ENCODE assay signal across 8 cellular contexts in genomic region chr1:154155282-154155681, GRCh38. TPM values are rescaled to one million over a fixed set of nuclear protein-coding genes. Genes with fewer than 3 reads are reported as not detected.
A peak's percentile ranks its signal among the peaks of the same experiment; 100 is the strongest.
DNase-seq lines count a peak whose midpoint lies in the region; ATAC-seq and TF ChIP-seq lines count a peak whose summit lies in the region.

No MANE protein-coding gene starts in this region.

- no peak overlapping the region for H3K4me3 Mint-ChIP-seq in CD8-positive, alpha-beta memory T cell
- no peak overlapping the region for H3K4me3 Mint-ChIP-seq in T-helper 17 cell

- no peaks in the 10 kb centered on the region for H3K27me3 Mint-ChIP-seq in CD8-positive, alpha-beta memory T cell
- H3K27me3 Mint-ChIP-seq in T-helper 17 cell, result no peaks in the 10 kb centered on the region

- H3K36me3 ChIP-seq in CD8-positive, alpha-beta memory T cell (ENCODE audit: insufficient read depth, low read length), result peaks cover 24% of the 10 kb centered on the region
- no peaks in the 10 kb centered on the region for H3K36me3 ChIP-seq in ovary

- H3K9me3 Mint-ChIP-seq in CD8-positive, alpha-beta memory T cell, result peaks cover 0 to 3% (median 0%) of the 10 kb centered on the region in 5 donors

- H3K9me3 ChIP-seq in CD8-positive, alpha-beta memory T cell (ENCODE audit: low read length), result no peaks in the 10 kb centered on the region
- H3K9me3 ChIP-seq in T-helper 17 cell (ENCODE audit: control insufficient read depth, low read length, poor library complexity, severe bottlenecking) (no peaks in the 10 kb centered on the region), ovary (no peaks in the 10 kb centered on the region)

- no peak for DNase-seq in CD8-positive, alpha-beta memory T cell
- DNase-seq in T-helper 17 cell (no peak), fibroblast of pulmonary artery (ENCODE audit: low read depth) (peak; percentile 89), ovary (peak in 4 of 5 donors; percentile 19 to 62 (median 38)), kidney tubule cell (ENCODE audit: low spot score) (no peak), GM03348 (ENCODE audit: low spot score) (no peak), anterior cingulate cortex (lab: John Stamatoyannopoulos, UW) (no peak)

- POLR2A ChIA-PET in CD8-positive, alpha-beta memory T cell (lab: Charles Lee), result no interaction called here

- TF ChIP-seq POLR2A in ovary (IDR thresholded peaks at IDR 0.05), result no peak

- CTCF ChIA-PET in CD8-positive, alpha-beta memory T cell (lab: Charles Lee), result interaction anchor here (1.5 kb wide), 2 partner anchors 21 to 148 kb away, joined by 3 read pairs; no protein-coding TSS in a partner anchor

- no peak for TF ChIP-seq EP300 in ovary (IDR thresholded peaks at IDR 0.05)

- TF ChIP-seq CTCF in fibroblast of pulmonary artery (IDR thresholded peaks at IDR 0.05; ENCODE audit: low read length, missing control alignments), result no peak
- TF ChIP-seq CTCF in ovary (IDR thresholded peaks at IDR 0.05), result no peak

- ATAC-seq in T-helper 17 cell (no peak), GM18502 (IDR thresholded peaks at IDR 0.05; ENCODE audit: poor library complexity, unreplicated experiment) (no peak)

- no peaks in the 10 kb centered on the region for H3K27me3 ChIP-seq in CD8-positive, alpha-beta memory T cell (ENCODE audit: insufficient read depth, low read length, poor library complexity, severe bottlenecking)
- H3K27me3 ChIP-seq in ovary, result no peaks in the 10 kb centered on the region

- WGBS in ovary, 3 donors, result 5 to 21% (median 8%) methylated on average over 9 of the region's 9 CpGs

- H3K4me3 ChIP-seq in CD8-positive, alpha-beta memory T cell (ENCODE audit: low read length), result no peak overlapping the region
- H3K4me3 ChIP-seq in fibroblast of pulmonary artery (replicated peaks; ENCODE audit: low read depth, low read length), result no peak overlapping the region
- H3K4me3 ChIP-seq in ovary, result no peak overlapping the region

- H3K27ac ChIP-seq in CD8-positive, alpha-beta memory T cell (ENCODE audit: low read depth, low read length), result peak overlapping the region; percentile 38
- peak overlapping the region in 1 of 2 donors; percentile 59 for H3K27ac ChIP-seq in ovary

- peak overlapping the region; percentile 42 to 93 (median 60) for H3K27ac Mint-ChIP-seq in CD8-positive, alpha-beta memory T cell
- peak overlapping the region; percentile 94 for H3K27ac Mint-ChIP-seq in T-helper 17 cell

- intact Hi-C loops in ovary (cut with DNase I), result no loop called here

- peaks cover 67% of the 10 kb centered on the region for H3K4me1 ChIP-seq in CD8-positive, alpha-beta memory T cell (ENCODE audit: insufficient read depth, low read length)
- no peaks in the 10 kb centered on the region for H3K4me1 ChIP-seq in ovary (ENCODE audit: insufficient read depth)

- peaks cover 44 to 58% (median 54%) of the 10 kb centered on the region in 3 donors for H3K4me1 Mint-ChIP-seq in CD8-positive, alpha-beta memory T cell
- peaks cover 39% of the 10 kb centered on the region for H3K4me1 Mint-ChIP-seq in T-helper 17 cell

- peaks cover 18 to 54% (median 18%) of the 10 kb centered on the region in 3 donors for H3K36me3 Mint-ChIP-seq in CD8-positive, alpha-beta memory T cell
- peaks cover 2% of the 10 kb centered on the region for H3K36me3 Mint-ChIP-seq in T-helper 17 cell (ENCODE audit: low read depth)

RNA-seq across cellular contexts. Expression of gene NUP210L, which starts 0.4 kb away (rescaled TPM):
- under 1 TPM in 1 of 2 experiments, not detected in 1; 0.09 TPM for total RNA-seq in CD8-positive, alpha-beta memory T cell
- 0.06 TPM for polyA plus RNA-seq in CD8-positive, alpha-beta memory T cell
- total RNA-seq in T-helper 17 cell (under 1 TPM in 1 of 2 donors, not detected in 1; 0.07 TPM), ovary (under 1 TPM in 2 of 7 donors, not detected in 5; 0.07 to 0.10 TPM)
- polyA plus RNA-seq in ovary, result not detected

RNA-seq across cellular contexts. Expression of gene TPM3, which starts 36.6 kb away (rescaled TPM):
- total RNA-seq in CD8-positive, alpha-beta memory T cell, result 100 to 1,000 TPM; 802 to 863 TPM
- 948 TPM for polyA plus RNA-seq in CD8-positive, alpha-beta memory T cell
- total RNA-seq in T-helper 17 cell, result 100 to 1,000 TPM; 386 to 391 TPM
- total RNA-seq in ovary, result 100 to 1,000 TPM in 4 of 7 donors, 10 to 100 TPM in 3; 83.8 to 146 (median 120) TPM
- 100 to 1,000 TPM in 1 of 2 donors, 10 to 100 TPM in 1; 78.0 to 316 TPM for polyA plus RNA-seq in ovary

RNA-seq across cellular contexts. Expression of gene CFAP141, which starts 50.9 kb away (rescaled TPM):
- total RNA-seq in CD8-positive, alpha-beta memory T cell, result not detected
- polyA plus RNA-seq in CD8-positive, alpha-beta memory T cell, result not detected
- total RNA-seq in T-helper 17 cell, result not detected
- total RNA-seq in ovary, result 1 to 10 TPM in 1 of 7 donors, not detected in 6; 2.4 TPM
- not detected for polyA plus RNA-seq in ovary

Comparison
In these comparisons a context has a peak if more than half of its experiments do, and no peak if none do; other contexts are left out.
1. DNase-seq: peak in fibroblast of pulmonary artery (single experiment) and ovary (4 of 5); none in CD8-positive, alpha-beta memory T cell (0 of 5), T-helper 17 cell (0 of 3), kidney tubule cell (single experiment), GM03348 (single experiment) and anterior cingulate cortex (0 of 58).